1 cellular context compared by ENCODE assay signal in the genomic region with DNA sequence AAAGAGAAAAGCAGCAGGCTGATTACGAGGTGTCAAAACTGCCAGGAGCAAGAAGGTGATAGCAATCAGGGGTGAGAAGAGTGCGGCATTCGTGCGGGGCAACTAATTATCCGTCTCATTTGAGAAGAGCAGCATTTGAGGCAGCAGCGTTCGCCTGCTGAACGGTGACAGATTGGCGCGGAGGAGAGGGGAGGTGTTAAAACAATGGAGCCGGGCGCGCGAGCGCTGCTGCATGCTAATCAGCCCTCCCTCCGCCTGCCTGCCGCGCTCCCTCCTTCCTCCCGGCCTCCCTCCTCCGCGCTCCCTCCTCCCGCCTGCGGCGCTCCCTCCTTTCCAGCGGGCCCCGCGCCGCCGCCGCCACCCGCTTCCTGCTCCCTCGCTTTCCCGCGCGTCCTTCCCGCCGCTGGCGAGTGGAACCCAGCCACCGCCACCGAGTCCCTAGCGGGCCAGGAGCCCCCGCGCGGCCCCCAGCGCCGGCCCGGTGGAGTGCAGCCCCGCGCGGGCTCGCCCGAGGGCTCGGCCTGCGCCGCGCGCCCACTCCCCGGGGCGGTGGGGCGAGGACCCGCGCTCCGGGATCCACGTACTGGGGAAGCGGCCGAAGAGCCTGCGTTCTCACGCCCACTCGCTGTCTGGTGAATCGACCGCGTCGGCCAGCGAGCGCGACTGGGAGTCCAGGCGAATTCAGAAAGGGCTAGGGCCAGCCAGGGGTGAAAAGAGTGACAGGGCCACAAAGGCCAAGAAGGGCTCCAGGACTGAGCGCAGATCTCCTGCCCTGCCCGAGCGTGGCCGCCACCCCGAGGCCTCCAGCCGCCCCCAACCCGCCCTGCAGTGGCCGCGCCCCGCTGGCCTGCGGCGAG.
TF ChIP-seq lines count a peak whose summit lies in the region.

No MANE protein-coding gene starts in this region.

TF ChIP-seq in WTC11, 78 proteins besides CTCF, POLR2A, EP300 and RAD21 (continued from another document):
- TF ChIP-seq, protein P1, sequence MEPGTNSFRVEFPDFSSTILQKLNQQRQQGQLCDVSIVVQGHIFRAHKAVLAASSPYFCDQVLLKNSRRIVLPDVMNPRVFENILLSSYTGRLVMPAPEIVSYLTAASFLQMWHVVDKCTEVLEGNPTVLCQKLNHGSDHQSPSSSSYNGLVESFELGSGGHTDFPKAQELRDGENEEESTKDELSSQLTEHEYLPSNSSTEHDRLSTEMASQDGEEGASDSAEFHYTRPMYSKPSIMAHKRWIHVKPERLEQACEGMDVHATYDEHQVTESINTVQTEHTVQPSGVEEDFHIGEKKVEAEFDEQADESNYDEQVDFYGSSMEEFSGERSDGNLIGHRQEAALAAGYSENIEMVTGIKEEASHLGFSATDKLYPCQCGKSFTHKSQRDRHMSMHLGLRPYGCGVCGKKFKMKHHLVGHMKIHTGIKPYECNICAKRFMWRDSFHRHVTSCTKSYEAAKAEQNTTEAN (CRISPR knock-in tag; IDR thresholded peaks at IDR 0.05) = no peak
- no peak for TF ChIP-seq CDX4 (CRISPR knock-in tag; IDR thresholded peaks at IDR 0.05; ENCODE audit: borderline replicate concordance)
- no peak for TF ChIP-seq NR3C1 (CRISPR knock-in tag; conservative IDR thresholded peaks at IDR 0.05; ENCODE audit: low read depth)
- TF ChIP-seq AR (CRISPR knock-in tag; IDR thresholded peaks at IDR 0.05) = no peak
- TF ChIP-seq, protein P2, sequence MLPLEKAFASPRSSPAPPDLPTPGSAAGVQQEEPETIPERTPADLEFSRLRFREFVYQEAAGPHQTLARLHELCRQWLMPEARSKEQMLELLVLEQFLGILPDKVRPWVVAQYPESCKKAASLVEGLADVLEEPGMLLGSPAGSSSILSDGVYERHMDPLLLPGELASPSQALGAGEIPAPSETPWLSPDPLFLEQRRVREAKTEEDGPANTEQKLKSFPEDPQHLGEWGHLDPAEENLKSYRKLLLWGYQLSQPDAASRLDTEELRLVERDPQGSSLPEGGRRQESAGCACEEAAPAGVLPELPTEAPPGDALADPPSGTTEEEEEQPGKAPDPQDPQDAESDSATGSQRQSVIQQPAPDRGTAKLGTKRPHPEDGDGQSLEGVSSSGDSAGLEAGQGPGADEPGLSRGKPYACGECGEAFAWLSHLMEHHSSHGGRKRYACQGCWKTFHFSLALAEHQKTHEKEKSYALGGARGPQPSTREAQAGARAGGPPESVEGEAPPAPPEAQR (CRISPR knock-in tag; IDR thresholded peaks at IDR 0.05) = no peak
- TF ChIP-seq EMX1 (CRISPR knock-in tag; IDR thresholded peaks at IDR 0.05) = no peak
- no peak for TF ChIP-seq ZNF671 (CRISPR knock-in tag; IDR thresholded peaks at IDR 0.05)
- no peak for TF ChIP-seq ATF3 (CRISPR knock-in tag; conservative IDR thresholded peaks at IDR 0.05)
- TF ChIP-seq ZMAT4 (CRISPR knock-in tag; IDR thresholded peaks at IDR 0.05) = no peak
- TF ChIP-seq ZNF423 (CRISPR knock-in tag; IDR thresholded peaks at IDR 0.05) = no peak
